ENCODE assay signal across 22 cellular contexts in the genomic region with DNA sequence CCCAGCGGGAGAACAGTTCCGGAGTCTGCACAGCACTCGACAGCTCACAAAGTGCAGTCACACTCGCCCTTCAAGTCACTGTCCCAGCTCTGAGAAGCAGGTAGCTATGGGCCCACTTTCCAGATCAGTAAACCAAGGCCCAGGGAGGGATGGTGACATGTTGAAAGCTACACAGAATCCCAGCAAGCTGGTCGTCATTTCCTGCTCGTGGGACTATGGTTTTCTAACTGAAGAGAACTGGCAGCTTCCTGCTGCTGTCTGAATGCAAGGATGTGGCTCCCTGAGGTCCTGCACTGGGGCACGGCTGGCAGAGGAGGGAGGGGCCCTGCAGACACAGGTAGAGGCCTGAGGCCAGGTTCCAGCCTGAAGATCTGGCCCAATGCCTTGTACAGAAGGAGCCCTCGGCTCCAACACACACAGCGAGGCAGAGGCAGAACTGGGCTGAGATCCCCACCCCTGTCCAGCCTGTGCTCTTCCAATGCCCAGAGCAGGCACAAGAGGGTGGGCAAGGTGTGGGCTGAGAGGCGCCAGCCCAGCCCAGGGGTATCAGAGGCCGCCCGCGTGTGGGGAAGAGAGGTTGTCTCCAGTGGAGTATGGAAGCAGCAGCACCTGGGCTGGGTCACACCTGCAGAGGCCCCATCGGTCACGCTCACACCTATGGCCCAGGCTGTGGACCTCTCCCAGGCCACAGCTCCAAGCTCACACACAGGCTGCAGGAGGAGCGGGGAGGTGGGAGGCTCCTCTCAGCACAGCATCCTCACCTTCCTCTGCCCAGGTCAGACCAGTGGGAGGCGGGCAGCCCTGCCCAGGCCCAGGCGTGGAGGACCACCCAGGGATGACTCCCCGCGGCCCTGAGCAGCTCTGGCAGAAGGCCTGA.
"Had no signal": no experiment of that assay in that cellular context is flagged by ENCODE, and none has a peak within 500 bp of the region (broad histone marks: within the 10 kb centered on the region; RNA-seq: fewer than 3 reads in every experiment).

No MANE protein-coding gene starts in this region.

- H3K9me3 ChIP-seq: tibial nerve had no signal

- H3K4me1 Mint-ChIP-seq: activated B cell treated with CpG ODN at 0.5 μM for 24 hours; activated naive CD8-positive, alpha-beta T cell treated with anti-CD3 and anti-CD28 coated beads, Interleukin-2, amount 10 ng/mL, durations not matched to agents 7 days and 5 days; activated T-helper 17 cell treated with anti-CD3 and anti-CD28 coated beads, Interleukin-2, amount 50 U/mL, for 72 hours; nephron; T-cell had no signal

- H3K4me3 Mint-ChIP-seq: activated B cell treated with CpG ODN at 0.5 μM for 24 hours; activated CD4-positive, alpha-beta memory T cell treated with anti-CD3 and anti-CD28 coated beads for 36 hours; activated naive CD8-positive, alpha-beta T cell treated with anti-CD3 and anti-CD28 coated beads, Interleukin-2, amount 10 ng/mL, durations not matched to agents 7 days and 5 days; activated T-helper 17 cell treated with anti-CD3 and anti-CD28 coated beads, Interleukin-2, amount 50 U/mL, for 72 hours; nephron; T-cell had no signal

- H3K27ac Mint-ChIP-seq: activated B cell treated with CpG ODN at 0.5 μM for 24 hours; activated CD4-positive, alpha-beta memory T cell treated with anti-CD3 and anti-CD28 coated beads for 36 hours; activated naive CD8-positive, alpha-beta T cell treated with anti-CD3 and anti-CD28 coated beads, Interleukin-2, amount 10 ng/mL, durations not matched to agents 7 days and 5 days; activated T-helper 17 cell treated with anti-CD3 and anti-CD28 coated beads, Interleukin-2, amount 50 U/mL, for 72 hours; nephron; T-cell had no signal

- H3K4me3 ChIP-seq: dorsolateral prefrontal cortex, tibial nerve had no signal

- H3K36me3 Mint-ChIP-seq: activated CD4-positive, alpha-beta memory T cell treated with anti-CD3 and anti-CD28 coated beads for 36 hours; activated naive CD8-positive, alpha-beta T cell treated with anti-CD3 and anti-CD28 coated beads, Interleukin-2, amount 10 ng/mL, durations not matched to agents 7 days and 5 days; T-cell had no signal

- ATAC-seq: activated T-helper 17 cell treated with anti-CD3 and anti-CD28 coated beads, Interleukin-2, amount 50 U/mL, for 72 hours; stimulated activated naive CD8-positive, alpha-beta T cell treated with anti-CD3 and anti-CD28 coated beads, Interleukin-15, Interleukin-2, amounts not matched to agents 100 U/mL and 50 U/mL, for 24 hours; T-cell had no signal

- H3K27me3 ChIP-seq: dorsolateral prefrontal cortex, tibial nerve had no signal

- H3K9me3 Mint-ChIP-seq: activated B cell treated with CpG ODN at 0.5 μM for 24 hours; activated CD4-positive, alpha-beta memory T cell treated with anti-CD3 and anti-CD28 coated beads for 36 hours; activated naive CD8-positive, alpha-beta T cell treated with anti-CD3 and anti-CD28 coated beads, Interleukin-2, amount 10 ng/mL, durations not matched to agents 7 days and 5 days; activated T-helper 17 cell treated with anti-CD3 and anti-CD28 coated beads, Interleukin-2, amount 50 U/mL, for 72 hours; nephron; T-cell had no signal

- H3K27ac ChIP-seq: dorsolateral prefrontal cortex, tibial nerve had no signal

- DNase-seq: activated B cell treated with CpG ODN at 0.5 μM for 24 hours; activated CD4-positive, alpha-beta memory T cell treated with anti-CD3 and anti-CD28 coated beads for 36 hours; activated CD4-positive, alpha-beta T cell treated with anti-CD3 and anti-CD28 coated beads for 4 hours; activated naive CD4-positive, alpha-beta T cell; activated naive CD8-positive, alpha-beta T cell treated with anti-CD3 and anti-CD28 coated beads, Interleukin-2, amount 10 ng/mL, durations not matched to agents 7 days and 5 days; activated T-cell treated with anti-CD3 and anti-CD28 coated beads, Interleukin-2, amount 50 U/mL, for 1 hour; amygdala; caudate nucleus; mesenchymal stem cell; nucleus accumbens; retina; stimulated activated CD4-positive, alpha-beta T cell treated with anti-CD3 and anti-CD28 coated beads, Interleukin-12 subunit alpha, Interleukin-12 subunit beta, amount 100 ng/mL, for 4 hours; stimulated activated CD4-positive, alpha-beta T cell treated with anti-CD3 and anti-CD28 coated beads, Interleukin-1b, Interleukin-23, amount 100 ng/mL, for 48 hours; stimulated activated CD8-positive, alpha-beta memory T cell treated with anti-CD3 and anti-CD28 coated beads, Interleukin-4, amount 100 ng/mL, for 48 hours; stimulated activated naive CD8-positive, alpha-beta T cell treated with anti-CD3 and anti-CD28 coated beads, Interleukin-15, Interleukin-2, amounts not matched to agents 100 U/mL and 50 U/mL, for 24 hours; substantia nigra; T-cell; T-helper 9 cell had no signal

- H3K4me1 ChIP-seq: tibial nerve had no signal

- H3K27me3 Mint-ChIP-seq: activated B cell treated with CpG ODN at 0.5 μM for 24 hours; activated naive CD8-positive, alpha-beta T cell treated with anti-CD3 and anti-CD28 coated beads, Interleukin-2, amount 10 ng/mL, durations not matched to agents 7 days and 5 days had no signal
